In the genomic region with DNA sequence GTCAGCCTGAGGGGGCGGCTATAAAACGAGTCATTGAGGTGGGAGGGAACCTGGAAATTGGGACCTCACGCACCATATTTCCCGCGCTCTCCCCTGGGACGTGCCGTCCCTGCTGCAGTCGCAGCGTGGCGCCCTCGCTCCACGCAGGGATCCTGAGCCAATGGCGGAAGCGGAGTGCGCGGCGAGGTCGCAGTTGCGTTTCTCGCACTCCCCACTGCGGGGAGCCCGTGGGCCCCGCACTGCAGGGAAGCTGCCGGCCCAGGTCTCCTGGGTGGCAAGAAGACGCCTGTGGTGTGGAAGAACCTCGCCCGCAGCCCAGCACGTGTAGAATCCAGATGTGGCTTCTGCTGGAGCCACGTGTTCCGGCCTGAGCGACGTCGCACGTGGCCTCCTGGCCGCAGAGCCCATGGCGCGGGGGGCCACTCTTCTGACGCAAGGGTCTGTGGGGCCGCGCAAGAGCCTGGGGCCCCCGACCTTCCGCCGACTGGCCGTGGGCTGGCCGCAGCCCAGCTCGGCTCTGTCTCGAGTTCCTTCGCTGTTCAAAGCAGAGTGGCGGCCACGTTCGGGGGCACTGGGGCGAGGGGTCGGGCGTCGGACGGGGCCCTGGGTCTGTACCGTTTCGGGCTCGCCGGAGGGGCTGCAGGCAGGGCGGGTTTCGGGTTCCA, we compare ENCODE assay signal across 8 cellular contexts. TPM values are rescaled to one million over a fixed set of nuclear protein-coding genes. Genes with fewer than 3 reads are reported as not detected.
DNase-seq lines count a peak whose midpoint lies in the region; ATAC-seq and TF ChIP-seq lines count a peak whose summit lies in the region.

No MANE protein-coding gene starts in this region.

- intact Hi-C loops in Panc1 (cut with micrococcal nuclease; ENCODE audit: unreplicated experiment), result loop anchor here (2.0 to 5.0 kb wide), 2 partner anchors 165 to 181 kb away; no protein-coding TSS in a partner anchor
- intact Hi-C loops in transverse colon (cut with DNase I; ENCODE audit: low total_unique reads), result loop anchor here (10.0 kb wide), 1 partner anchor 183 kb away; the partner anchor contains the start of gene PAX2

- no peak overlapping the region for H3K9ac ChIP-seq in parathyroid adenoma

- ATAC-seq in HG02973 (IDR thresholded peaks at IDR 0.05; ENCODE audit: unreplicated experiment), result peak; percentile 85
- ATAC-seq in Panc1, result peak; percentile 87

- H3K79me2 ChIP-seq in parathyroid adenoma, result no peaks in the 10 kb centered on the region

- H3K4me2 ChIP-seq in parathyroid adenoma (ENCODE audit: low read length), result no peak overlapping the region

- no peak overlapping the region for H3K27ac ChIP-seq in Panc1 (ENCODE audit: low read length)
- no peak overlapping the region for H3K27ac ChIP-seq in parathyroid adenoma
- no peak overlapping the region for H3K27ac ChIP-seq in transverse colon

- H3K27me3 ChIP-seq in Panc1 (ENCODE audit: control insufficient read depth, insufficient read depth, low read length) (no peaks in the 10 kb centered on the region), parathyroid adenoma (ENCODE audit: control insufficient read depth, insufficient read depth, low read length) (no peaks in the 10 kb centered on the region), transverse colon (peaks cover 55% of the 10 kb centered on the region)

- in situ Hi-C loops in Panc1 (cut with HindIII; ENCODE audit: low pct_unique_long_range_greater_than_20kb, low sequenced_read_pairs), result no loop called here
- in situ Hi-C loops in transverse colon (cut with MboI; ENCODE audit: low pct_ligation_motif_present in 1 of 4, low pct_unique_long_range_greater_than_20kb in 1 of 4, low sequenced_read_pairs in 3 of 4), result loop anchor here in 3 of 4 donors (10.0 to 25.0 kb wide), 2 partner anchors 300 to 313 kb away; no protein-coding TSS in a partner anchor

- no TSS peak for BruUV-seq in Panc1 (replicated peaks; lab: Mats Ljungman, UMichigan)

- no peak for TF ChIP-seq POLR2A in transverse colon (IDR thresholded peaks at IDR 0.05)

- no peaks in the 10 kb centered on the region for H3K36me3 ChIP-seq in Panc1 (ENCODE audit: control insufficient read depth, insufficient read depth, low read length)
- H3K36me3 ChIP-seq in parathyroid adenoma (ENCODE audit: control insufficient read depth, insufficient read depth, low read length), result no peaks in the 10 kb centered on the region
- no peaks in the 10 kb centered on the region for H3K36me3 ChIP-seq in transverse colon

- 14% methylated on average over 59 of the region's 62 CpGs; no CpG with 5 or more reads in 1 of the 2 donors for WGBS in transverse colon (ENCODE audit: low coverage in 1 of 2), 2 donors

- H3K4me1 ChIP-seq in Panc1 (ENCODE audit: control insufficient read depth, insufficient read depth, low read length) (peaks cover 5% of the 10 kb centered on the region), parathyroid adenoma (no peaks in the 10 kb centered on the region), transverse colon (peaks cover 0 to 14% (median 8%) of the 10 kb centered on the region in 4 donors)

- peak; percentile 83 for TF ChIP-seq CTCF in GM10266 (IDR thresholded peaks at IDR 0.05; ENCODE audit: control insufficient read depth, insufficient read depth, low read depth, missing control alignments)
- peak; percentile 100 for TF ChIP-seq CTCF in Panc1 (IDR thresholded peaks at IDR 0.05)
- peak; percentile 92 for TF ChIP-seq CTCF in parathyroid adenoma (IDR thresholded peaks at IDR 0.05)
- TF ChIP-seq CTCF in transverse colon (IDR thresholded peaks at IDR 0.05), result peak; percentile 72 to 98 (median 92)

- POLR2A ChIA-PET in Panc1 (lab: Charles Lee), result no interaction called here

- H2AFZ ChIP-seq in parathyroid adenoma, result peak overlapping the region; percentile 61

- CTCF ChIA-PET in Panc1 (lab: Charles Lee), result interaction anchor here (0.6 to 3.9 kb wide), 7 partner anchors 14 to 327 kb away, joined by 3 to 39 read pairs (median 6); partner anchors contain the start of gene HIF1AN

- DNase-seq in GM10266 (ENCODE audit: extremely low spot score) (peak; percentile 86), Panc1 (ENCODE audit: low read depth, low spot score) (peak; percentile 30), germinal center (ENCODE audit: low spot score) (peak; percentile 86), transverse colon (peak; percentile 75), NCI-H2171 (lab: John Stamatoyannopoulos, UW) (no peak)
- peak; percentile 58 for DNase-seq in activated gamma-delta T cell treated with anti-CD3 and anti-CD28 coated beads, Interleukin-2, amount 50 U/mL, for 16 hours (ENCODE audit: low read depth)

- H3K4me3 ChIP-seq in Panc1 (ENCODE audit: low read depth in 2 of 2, low read length in 2 of 2) (no peak overlapping the region), parathyroid adenoma (ENCODE audit: low read depth, low read length) (no peak overlapping the region), transverse colon (peak overlapping the region in 1 of 4 donors; percentile 11)

- H3K9me3 ChIP-seq in Panc1 (ENCODE audit: control insufficient read depth, insufficient read depth, low read depth, low read length) (no peaks in the 10 kb centered on the region), parathyroid adenoma (ENCODE audit: control insufficient read depth, low read length) (no peaks in the 10 kb centered on the region), transverse colon (no peaks in the 10 kb centered on the region)

- TF ChIP-seq EP300 in transverse colon (IDR thresholded peaks at IDR 0.05; ENCODE audit: low read depth), result no peak

RNA-seq across cellular contexts. Expression of gene HIF1AN, which starts 26.4 kb away (rescaled TPM):
- total RNA-seq in Panc1 (2021; ENCODE audit: unreplicated experiment), result 83.1 TPM
- polyA plus RNA-seq in Panc1 (2012; ENCODE audit: insufficient read length), result 40.8 TPM
- 10 to 100 TPM; 12.8 to 47.2 (median 21.7) TPM for total RNA-seq in transverse colon

RNA-seq across cellular contexts. Expression of gene NDUFB8, which starts 32.5 kb away (rescaled TPM):
- total RNA-seq in Panc1 (2021; ENCODE audit: unreplicated experiment) (242 TPM), transverse colon (100 to 1,000 TPM in 3 of 4 donors, 10 to 100 TPM in 1; 70.3 to 265 (median 137) TPM)
- polyA plus RNA-seq in Panc1 (2012; ENCODE audit: insufficient read length), result 245 TPM

RNA-seq across cellular contexts. Expression of gene SEC31B, which starts 42.5 kb away (rescaled TPM):
- total RNA-seq in Panc1 (2021; ENCODE audit: unreplicated experiment) (17.8 TPM), transverse colon (10 to 100 TPM; 14.1 to 32.8 (median 24.1) TPM)
- 12.2 TPM for polyA plus RNA-seq in Panc1 (2012; ENCODE audit: insufficient read length)
